ENCODE assay signal across 8 cellular contexts in genomic region chr6:117907600-117908245, GRCh38.
DNase-seq lines count a peak whose midpoint lies in the region; ATAC-seq, FAIRE-seq and TF ChIP-seq lines count a peak whose summit lies in the region.

No MANE protein-coding gene starts in this region.

- H3K9ac ChIP-seq in HUES48 (ENCODE audit: low read depth, low read length): peak overlapping the region; percentile 54; the same call in 1 of the 2 replicates

- peak overlapping the region; percentile 11 for H3K4me3 Mint-ChIP-seq in memory B cell

- H3K36me3 ChIP-seq in HUES48 (ENCODE audit: control insufficient read depth, insufficient read depth, low read length): no peaks in the 10 kb centered on the region

- H3K27ac ChIP-seq in 22Rv1 (peak overlapping the region; percentile 75), HUES48 (ENCODE audit: low read depth, low read length) (peak overlapping the region; percentile 6)

- H3K9me3 ChIP-seq in HUES48 (ENCODE audit: control insufficient read depth, insufficient read depth, low read length): no peaks in the 10 kb centered on the region

- FAIRE-seq in D721Med (lab: Jason Lieb, UNC): no peak

- TF ChIP-seq CTCF in 22Rv1 (IDR thresholded peaks at IDR 0.05) (no peak), choroid plexus epithelial cell (conservative IDR thresholded peaks at IDR 0.05; ENCODE audit: low read depth, low read length) (no peak), D721Med (IDR thresholded peaks at IDR 0.05; ENCODE audit: insufficient read depth, missing control alignments) (no peak)

- no peaks in the 10 kb centered on the region for H3K36me3 Mint-ChIP-seq in memory B cell

- peaks cover 8% of the 10 kb centered on the region for H3K4me1 ChIP-seq in HUES48 (ENCODE audit: control insufficient read depth, insufficient read depth, low read length)

- H3K4me3 ChIP-seq in HUES48 (ENCODE audit: low read depth, low read length) (peak overlapping the region; percentile 75), choroid plexus epithelial cell (ENCODE audit: low read depth, low read length) (peak overlapping the region; percentile 51)

- H3K27me3 Mint-ChIP-seq in memory B cell: peaks cover 21% of the 10 kb centered on the region

- no peak overlapping the region for H3K27ac Mint-ChIP-seq in memory B cell

- H3K27me3 ChIP-seq in HUES48 (ENCODE audit: control insufficient read depth, insufficient read depth, low read length): peaks cover 55% of the 10 kb centered on the region

- DNase-seq in choroid plexus epithelial cell (ENCODE audit: low read depth) (no peak), memory B cell (ENCODE audit: low spot score in 2 of 2) (peak in 1 of 2 donors; percentile 11), hippocampal formation (lab: John Stamatoyannopoulos, UW) (no peak), retina (no peak), D721Med (ENCODE audit: insufficient read length, low spot score) (no peak)

- ATAC-seq in GM19023 (IDR thresholded peaks at IDR 0.05; ENCODE audit: unreplicated experiment) (peak; percentile 22), memory B cell (ENCODE audit: low read depth) (no peak)

- H3K4me1 Mint-ChIP-seq in memory B cell: peaks cover 3% of the 10 kb centered on the region

- H3K9me3 Mint-ChIP-seq in memory B cell: no peaks in the 10 kb centered on the region
